Comparison of ENCODE assay signal across 1 cellular context in genomic region chr11:73163638-73164174, GRCh38.
TF ChIP-seq lines count a peak whose summit lies in the region.

No MANE protein-coding gene starts in this region.

TF ChIP-seq in IMR-90, 13 proteins besides CTCF, POLR2A, EP300 and RAD21 (continued from another document):
- no peak for TF ChIP-seq MXI1 (IDR thresholded peaks at IDR 0.05; ENCODE audit: borderline replicate concordance, low read depth, low read length)
- TF ChIP-seq ELK1 (IDR thresholded peaks at IDR 0.05; ENCODE audit: borderline replicate concordance, low read depth, low read length): no peak
- no peak for TF ChIP-seq NFE2L2 (IDR thresholded peaks at IDR 0.05; ENCODE audit: low read depth, low read length)
- TF ChIP-seq USF2 (IDR thresholded peaks at IDR 0.05; ENCODE audit: low read depth, low read length): no peak
- no peak for TF ChIP-seq FOS (IDR thresholded peaks at IDR 0.05; ENCODE audit: low read depth, low read length)
